Comparison of ENCODE assay signal across 12 cellular contexts in the genomic region with DNA sequence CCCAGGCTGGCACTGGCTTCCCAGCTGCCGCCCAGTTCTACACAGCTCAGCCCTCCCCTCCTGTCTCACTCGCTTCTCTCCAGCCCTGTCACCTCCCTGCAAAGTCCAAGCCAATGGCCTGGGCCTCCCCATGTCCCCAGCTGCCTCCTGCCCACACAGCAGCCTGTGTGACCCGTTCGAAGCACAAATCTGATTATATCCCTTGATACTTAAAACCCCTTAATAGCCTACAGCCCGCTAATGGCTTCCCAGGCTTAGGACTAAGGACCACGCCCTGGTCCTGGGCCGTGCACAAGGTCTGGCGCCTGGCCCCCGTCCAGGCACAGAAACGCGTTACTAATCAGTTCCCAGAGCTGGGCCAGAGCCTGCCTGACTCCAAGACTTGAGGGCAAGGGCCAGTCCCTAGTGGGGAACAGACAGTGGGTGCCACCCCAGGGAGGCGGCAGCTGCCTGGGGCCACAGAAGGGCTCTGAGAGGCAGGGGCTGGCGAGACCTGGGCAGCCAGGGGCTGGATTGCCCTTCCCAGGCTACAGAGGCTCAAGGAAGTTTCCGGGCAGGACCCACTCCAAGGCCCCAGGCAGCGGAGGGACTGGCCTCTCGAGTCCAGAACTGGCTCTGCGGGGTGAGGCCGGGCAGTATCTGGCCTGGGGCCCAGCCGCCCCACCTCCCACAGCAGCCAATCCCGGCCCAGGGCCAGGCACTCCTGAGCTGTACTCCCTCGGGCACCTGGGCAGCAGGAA. TPM values are rescaled to one million over a fixed set of nuclear protein-coding genes. Genes with fewer than 3 reads are reported as not detected.
DNase-seq lines count a peak whose midpoint lies in the region; ATAC-seq and TF ChIP-seq lines count a peak whose summit lies in the region.
"Had no signal": no experiment of that assay in that cellular context is flagged by ENCODE, and none has a peak within 500 bp of the region (broad histone marks: within the 10 kb centered on the region; RNA-seq: fewer than 3 reads in every experiment).

No MANE protein-coding gene starts in this region.

- intact Hi-C loops in MCF 10A (cut with micrococcal nuclease) (no loop called here), mammary epithelial cell (cut with micrococcal nuclease) (no loop called here), posterior vena cava (cut with DNase I) (no loop called here)

- no peak for ATAC-seq in HG02623 (IDR thresholded peaks at IDR 0.05; ENCODE audit: unreplicated experiment)
- ATAC-seq: activated T-helper 17 cell treated with anti-CD3 and anti-CD28 coated beads, Interleukin-2, amount 50 U/mL, for 72 hours had no signal

- WGBS in mammary epithelial cell (ENCODE audit: low coverage, missing lambda C conversion rate), result 70% methylated on average over 16 of the region's 21 CpGs

- H3K9me3 Mint-ChIP-seq in MCF 10A (ENCODE audit: unreplicated experiment) (no peaks in the 10 kb centered on the region), mesothelial cell of epicardium (no peaks in the 10 kb centered on the region)
- H3K9me3 Mint-ChIP-seq: activated B cell treated with CpG ODN at 0.5 μM for 24 hours; activated T-helper 17 cell treated with anti-CD3 and anti-CD28 coated beads, Interleukin-2, amount 50 U/mL, for 72 hours had no signal

- TF ChIP-seq CTCF in MCF 10A (IDR thresholded peaks at IDR 0.05; ENCODE audit: unreplicated experiment), result no peak
- TF ChIP-seq CTCF in mammary epithelial cell (conservative IDR thresholded peaks at IDR 0.05 in 1 of 2, IDR thresholded peaks at IDR 0.05 in 1 of 2; ENCODE audit: extremely low read depth in 1 of 2, insufficient read depth in 1 of 2, low read depth in 1 of 2, low read length in 2 of 2), result no peak
- no peak for TF ChIP-seq CTCF in mesothelial cell of epicardium (IDR thresholded peaks at IDR 0.05; ENCODE audit: unreplicated experiment)

- H3K36me3 Mint-ChIP-seq in MCF 10A (ENCODE audit: insufficient read depth, unreplicated experiment) (peaks cover 71% of the 10 kb centered on the region), mesothelial cell of epicardium (peaks cover 28% of the 10 kb centered on the region)

- CTCF ChIA-PET in MCF 10A (lab: Yijun Ruan, JAX) (interaction anchor here (1.0 to 2.4 kb wide), 3 partner anchors 49 to 265 kb away, joined by 3 to 13 read pairs (median 3); no protein-coding TSS in a partner anchor), mammary epithelial cell (lab: Charles Lee; ENCODE audit: low non-redundant PET) (no interaction called here)

- no peaks in the 10 kb centered on the region for H3K79me2 ChIP-seq in mammary epithelial cell (ENCODE audit: insufficient read depth, low read length)

- DNase-seq in MCF 10A (ENCODE audit: unreplicated experiment) (peak; percentile 76), mammary epithelial cell (no peak), mesothelial cell of epicardium (ENCODE audit: low spot score in 2 of 2, unreplicated experiment in 2 of 2) (no peak), ureter (ENCODE audit: low spot score) (peak; percentile 83), NCI-H510A (lab: John Stamatoyannopoulos, UW) (no peak), posterior vena cava (ENCODE audit: low spot score) (no peak)
- DNase-seq: activated B cell treated with CpG ODN at 0.5 μM for 24 hours, NCI-H187 treated with DMSO at 0.1 percent for 48 hours had no signal

- no peaks in the 10 kb centered on the region for H3K4me1 ChIP-seq in mammary epithelial cell (ENCODE audit: insufficient read depth, low read length)
- peaks cover 19 to 30% of the 10 kb centered on the region in 2 donors for H3K4me1 ChIP-seq in duodenal mucosa (ENCODE audit: control insufficient read depth in 1 of 2, insufficient read depth in 2 of 2, low read length in 2 of 2)

- H3K4me3 ChIP-seq in mammary epithelial cell (replicated peaks in 1 of 3; ENCODE audit: insufficient read depth in 1 of 3, low read depth in 2 of 3, low read length in 3 of 3) (no peak overlapping the region), duodenal mucosa (ENCODE audit: low read depth in 1 of 2, low read length in 2 of 2) (no peak overlapping the region)

- H3K27me3 ChIP-seq in mammary epithelial cell (ENCODE audit: insufficient read depth, low read length), result no peaks in the 10 kb centered on the region
- no peaks in the 10 kb centered on the region for H3K27me3 ChIP-seq in duodenal mucosa (ENCODE audit: control insufficient read depth in 1 of 2, insufficient read depth in 2 of 2, low read length in 2 of 2)

- H3K9ac ChIP-seq in mammary epithelial cell (ENCODE audit: insufficient read depth, low read length), result no peak overlapping the region
- peak overlapping the region; percentile 51 to 54 for H3K9ac ChIP-seq in duodenal mucosa (ENCODE audit: low read depth in 1 of 2, low read length in 2 of 2)

- H3K27ac ChIP-seq in mammary epithelial cell (ENCODE audit: insufficient read depth, low read depth, low read length) (no peak overlapping the region), duodenal mucosa (ENCODE audit: low read depth, low read length) (peak overlapping the region; percentile 81)

- H3K27me3 Mint-ChIP-seq in MCF 10A (ENCODE audit: insufficient read depth, unreplicated experiment), result no peaks in the 10 kb centered on the region
- H3K27me3 Mint-ChIP-seq in mesothelial cell of epicardium (ENCODE audit: low read depth), result no peaks in the 10 kb centered on the region
- H3K27me3 Mint-ChIP-seq: activated B cell treated with CpG ODN at 0.5 μM for 24 hours; activated T-helper 17 cell treated with anti-CD3 and anti-CD28 coated beads, Interleukin-2, amount 50 U/mL, for 72 hours had no signal

- H3K9me3 ChIP-seq in mammary epithelial cell (replicated peaks; ENCODE audit: insufficient read depth, low read length) (no peaks in the 10 kb centered on the region), duodenal mucosa (ENCODE audit: control insufficient read depth in 1 of 2, low read length in 2 of 2) (no peaks in the 10 kb centered on the region)

- H3K27ac Mint-ChIP-seq in MCF 10A (ENCODE audit: low read depth, unreplicated experiment) (peak overlapping the region; percentile 86), mesothelial cell of epicardium (peak overlapping the region; percentile 83)
- H3K27ac Mint-ChIP-seq: activated B cell treated with CpG ODN at 0.5 μM for 24 hours; activated T-helper 17 cell treated with anti-CD3 and anti-CD28 coated beads, Interleukin-2, amount 50 U/mL, for 72 hours had no signal

- no peaks in the 10 kb centered on the region for H4K20me1 ChIP-seq in mammary epithelial cell (ENCODE audit: insufficient read depth, low read length)

- BruUV-seq in MCF 10A (replicated peaks; lab: Mats Ljungman, UMichigan), result no TSS peak
- BruUV-seq in mammary epithelial cell (replicated peaks; lab: Mats Ljungman, UMichigan), result no TSS peak

- H3K4me1 Mint-ChIP-seq in MCF 10A (ENCODE audit: insufficient read depth, unreplicated experiment), result peaks cover 15% of the 10 kb centered on the region
- peaks cover 8% of the 10 kb centered on the region for H3K4me1 Mint-ChIP-seq in mesothelial cell of epicardium
- H3K4me1 Mint-ChIP-seq: activated B cell treated with CpG ODN at 0.5 μM for 24 hours; activated T-helper 17 cell treated with anti-CD3 and anti-CD28 coated beads, Interleukin-2, amount 50 U/mL, for 72 hours had no signal

- dilution Hi-C loops in mammary epithelial cell (cut with HindIII; ENCODE audit: low sequenced_read_pairs), result loop anchor here (5.0 kb wide), 1 partner anchor 78 kb away; no protein-coding TSS in a partner anchor

- in situ Hi-C loops in mammary epithelial cell (cut with MboI; ENCODE audit: low sequenced_read_pairs in 2 of 2), result no loop called here

- POLR2A ChIA-PET in MCF 10A (lab: Yijun Ruan, JAX), result interaction anchor here (0.6 to 3.9 kb wide), 18 partner anchors 9 to 831 kb away, joined by 3 to 41 read pairs (median 4); a partner anchor contains a TSS

- H3K36me3 ChIP-seq in mammary epithelial cell (ENCODE audit: insufficient read depth, low read length) (peaks cover 7% of the 10 kb centered on the region), duodenal mucosa (ENCODE audit: control insufficient read depth in 1 of 2, insufficient read depth in 2 of 2, low read length in 2 of 2) (peaks cover 24 to 71% of the 10 kb centered on the region in 2 donors)

- H3K4me2 ChIP-seq in mammary epithelial cell (ENCODE audit: insufficient read depth, low read depth, low read length), result no peak overlapping the region

- H3K4me3 Mint-ChIP-seq in MCF 10A (ENCODE audit: unreplicated experiment) (no peak overlapping the region), mesothelial cell of epicardium (no peak overlapping the region)
- H3K4me3 Mint-ChIP-seq: activated B cell treated with CpG ODN at 0.5 μM for 24 hours; activated T-helper 17 cell treated with anti-CD3 and anti-CD28 coated beads, Interleukin-2, amount 50 U/mL, for 72 hours had no signal

- no peak overlapping the region for H2AFZ ChIP-seq in mammary epithelial cell (ENCODE audit: low read depth, low read length)

RNA-seq across cellular contexts. Expression of a gene that starts 10.4 kb away (rescaled TPM):
- total RNA-seq in MCF 10A (2022) (28.7 and 29.4 TPM in 2 replicates), mammary epithelial cell (10 to 100 TPM; 31.3 to 31.6 TPM), mesothelial cell of epicardium (43.9 to 46.6 TPM (median 44.6 TPM) in 3 replicates), ureter (39.0 TPM), posterior vena cava (10 to 100 TPM; 19.4 to 23.0 TPM)
- polyA plus RNA-seq in mammary epithelial cell, result 31.9 TPM
- polyA minus RNA-seq in mammary epithelial cell, result 39.0 TPM

RNA-seq across cellular contexts. Expression of a gene that starts 10.7 kb away (rescaled TPM):
- total RNA-seq in MCF 10A (2022) (53.9 and 101 TPM in 2 replicates), mammary epithelial cell (10 to 100 TPM in 1 of 2 donors, 1 to 10 TPM in 1; 2.2 to 64.8 TPM), mesothelial cell of epicardium (139 to 152 TPM (median 149 TPM) in 3 replicates), ureter (66.7 TPM), posterior vena cava (10 to 100 TPM; 65.8 TPM)
- polyA plus RNA-seq in mammary epithelial cell, result 24.2 TPM
- not detected for polyA minus RNA-seq in mammary epithelial cell

RNA-seq across cellular contexts. Expression of a gene that starts 14.6 kb away (rescaled TPM):
- total RNA-seq in MCF 10A (2022) (not detected in 2 replicates), mammary epithelial cell (under 1 TPM in 1 of 2 donors, not detected in 1; 0.66 TPM), mesothelial cell of epicardium (1.5 to 2.5 TPM (median 1.7 TPM) in 3 replicates), ureter (1.7 TPM), posterior vena cava (not detected)
- not detected for polyA plus RNA-seq in mammary epithelial cell
- polyA minus RNA-seq in mammary epithelial cell, result not detected
- total RNA-seq: dermis microvascular lymphatic vessel endothelial cell had no signal

RNA-seq across cellular contexts. Expression of a gene that starts 18.0 kb away (rescaled TPM):
- total RNA-seq in MCF 10A (2022), result 94.4 and 102 TPM in 2 replicates
- 10 to 100 TPM; 34.3 to 82.0 TPM for total RNA-seq in mammary epithelial cell
- polyA plus RNA-seq in mammary epithelial cell, result 78.1 TPM
- polyA minus RNA-seq in mammary epithelial cell, result 108 TPM
- total RNA-seq in mesothelial cell of epicardium, result 88.1 to 99.0 TPM (median 97.7 TPM) in 3 replicates
- 122 TPM for total RNA-seq in ureter
- 10 to 100 TPM; 22.5 to 32.4 TPM for total RNA-seq in posterior vena cava

RNA-seq across cellular contexts. Expression of a gene that starts 23.3 kb away (rescaled TPM):
- total RNA-seq in MCF 10A (2022) (6.7 and 9.1 TPM in 2 replicates), mammary epithelial cell (1 to 10 TPM; 3.8 to 10.0 TPM), mesothelial cell of epicardium (26.1 to 28.2 TPM (median 26.5 TPM) in 3 replicates), ureter (29.3 TPM), posterior vena cava (not detected)
- polyA plus RNA-seq in mammary epithelial cell, result 5.4 TPM
- 0.52 TPM for polyA minus RNA-seq in mammary epithelial cell
- total RNA-seq: dermis microvascular lymphatic vessel endothelial cell had no signal

Comparison
In these comparisons a context has a peak if more than half of its experiments do, and no peak if none do; other contexts are left out.
1. DNase-seq: peak in MCF 10A (single experiment) and ureter (single experiment); none in mammary epithelial cell (single experiment), mesothelial cell of epicardium (0 of 2), NCI-H510A (single experiment) and posterior vena cava (single experiment).